Comparison of ENCODE assay signal across 8 cellular contexts in the genomic region with DNA sequence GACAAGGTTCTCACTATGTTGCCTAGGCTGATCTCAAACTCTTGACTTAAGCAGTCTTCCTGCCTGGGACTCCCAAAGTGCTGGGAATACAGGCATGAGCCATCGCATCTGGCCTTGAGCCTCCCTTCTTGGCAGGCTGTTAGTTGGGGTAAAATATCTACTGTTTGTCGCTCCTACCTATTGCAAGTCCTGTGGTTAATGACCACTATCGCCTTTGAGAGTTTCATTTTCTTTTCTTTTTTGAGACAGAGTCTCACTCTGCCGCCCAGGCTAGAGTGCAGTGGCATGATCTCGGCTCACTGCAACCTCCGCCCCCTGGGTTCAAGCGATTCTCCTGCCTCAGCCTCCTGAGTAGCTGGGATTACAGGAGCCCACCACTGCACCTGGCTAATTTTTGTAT.
A peak's percentile ranks its signal among the peaks of the same experiment; 100 is the strongest.
DNase-seq lines count a peak whose midpoint lies in the region; ATAC-seq, FAIRE-seq and TF ChIP-seq lines count a peak whose summit lies in the region.
"Not testable (repeated sequence)": the region's sequence is repeated elsewhere in the genome, so short reads cannot be mapped to it uniquely, and the experiment has no call there.

No MANE protein-coding gene starts in this region.

- H3K36me3 Mint-ChIP-seq in T-cell, result not testable (repeated sequence)

- H3K79me2 ChIP-seq in mammary epithelial cell (ENCODE audit: insufficient read depth, low read length), result not testable (repeated sequence)

- not testable (repeated sequence) for TF ChIP-seq CTCF in GM12865 (IDR thresholded peaks at IDR 0.05; ENCODE audit: insufficient read depth, low read depth, low read length, missing control alignments); mammary epithelial cell (conservative IDR thresholded peaks at IDR 0.05 in 1 of 2, IDR thresholded peaks at IDR 0.05 in 1 of 2; ENCODE audit: extremely low read depth in 1 of 2, insufficient read depth in 1 of 2, low read depth in 1 of 2, low read length in 2 of 2)

- not testable (repeated sequence) for FAIRE-seq in GM19239 (lab: Jason Lieb, UNC); small intestine (lab: Jason Lieb, UNC)

- peak overlapping the region; percentile 70 for H3K4me2 ChIP-seq in mammary epithelial cell (ENCODE audit: insufficient read depth, low read depth, low read length)

- not testable (repeated sequence) for H3K9ac ChIP-seq in mammary epithelial cell (ENCODE audit: insufficient read depth, low read length)

- H4K20me1 ChIP-seq in mammary epithelial cell (ENCODE audit: insufficient read depth, low read length), result not testable (repeated sequence)

- POLR2A ChIA-PET in T-cell (lab: Charles Lee), result not testable (repeated sequence)

- dilution Hi-C loops in mammary epithelial cell (cut with HindIII; ENCODE audit: low sequenced_read_pairs), result loop anchor here (5.0 kb wide), 2 partner anchors 41 to 69 kb away; no protein-coding TSS in a partner anchor

- peaks cover 9 to 32% (median 18%) of the 10 kb centered on the region in 3 donors for H3K4me1 Mint-ChIP-seq in T-cell

- not testable (repeated sequence) for H3K9me3 ChIP-seq in mammary epithelial cell (replicated peaks; ENCODE audit: insufficient read depth, low read length); small intestine (ENCODE audit: control insufficient read depth, low read depth)

- H2AFZ ChIP-seq in mammary epithelial cell (ENCODE audit: low read depth, low read length), result not testable (repeated sequence)

- 97% methylated on average over 6 of the region's 7 CpGs for WGBS in mammary epithelial cell (ENCODE audit: low coverage, missing lambda C conversion rate)
- 71 to 91% (median 83%) methylated on average over 7 of the region's 7 CpGs for WGBS in small intestine, 3 donors

- DNase-seq in GM12865 (ENCODE audit: low read depth) (peak; percentile 71), GM19239 (ENCODE audit: insufficient read length, low spot score) (peak; percentile 7)
- DNase-seq in T-cell, mammary epithelial cell, small intestine: not testable (repeated sequence)

- in situ Hi-C loops in mammary epithelial cell (cut with MboI; ENCODE audit: low sequenced_read_pairs in 2 of 2), result not testable (repeated sequence)

- H3K9me3 Mint-ChIP-seq in T-cell, result not testable (repeated sequence)

- not testable (repeated sequence) for H3K27me3 Mint-ChIP-seq in T-cell

- H3K36me3 ChIP-seq in mammary epithelial cell (ENCODE audit: insufficient read depth, low read length); small intestine (ENCODE audit: control insufficient read depth in 2 of 2, insufficient read depth in 2 of 2, low read length in 2 of 2): not testable (repeated sequence)

- not testable (repeated sequence) for H3K27me3 ChIP-seq in mammary epithelial cell (ENCODE audit: insufficient read depth, low read length); small intestine (ENCODE audit: control insufficient read depth in 2 of 2, insufficient read depth in 2 of 2, low read length in 2 of 2)

- H3K4me1 ChIP-seq in mammary epithelial cell (ENCODE audit: insufficient read depth, low read length), result peaks cover 36% of the 10 kb centered on the region
- H3K4me1 ChIP-seq in small intestine (ENCODE audit: control insufficient read depth in 2 of 2, insufficient read depth in 1 of 2, low read depth in 1 of 2, low read length in 1 of 2), result not testable (repeated sequence)

- not testable (repeated sequence) for H3K4me3 ChIP-seq in GM12865 (ENCODE audit: low read depth, low read length); mammary epithelial cell (replicated peaks in 1 of 3; ENCODE audit: insufficient read depth in 1 of 3, low read depth in 2 of 3, low read length in 3 of 3); small intestine (ENCODE audit: low read depth in 1 of 2, low read length in 2 of 2)

- H3K4me3 Mint-ChIP-seq in T-cell, result not testable (repeated sequence)

- CTCF ChIA-PET in T-cell (lab: Charles Lee), result interaction anchor here in 1 of 2 donors (1.2 kb wide), 1 partner anchor 29 kb away, joined by 5 read pairs; no protein-coding TSS in a partner anchor
- CTCF ChIA-PET in mammary epithelial cell (lab: Charles Lee; ENCODE audit: low non-redundant PET), result not testable (repeated sequence)

- BruUV-seq in mammary epithelial cell (replicated peaks; lab: Mats Ljungman, UMichigan), result not testable (repeated sequence)

- H3K27ac ChIP-seq in mammary epithelial cell (ENCODE audit: insufficient read depth, low read depth, low read length), result peak overlapping the region; percentile 95
- H3K27ac ChIP-seq in small intestine (ENCODE audit: low read depth in 1 of 2, low read length in 1 of 2), result peak overlapping the region; percentile 30 to 59

- ATAC-seq in GM21529 (IDR thresholded peaks at IDR 0.05; ENCODE audit: unreplicated experiment) (peak; percentile 65), HG02938 (IDR thresholded peaks at IDR 0.05; ENCODE audit: unreplicated experiment) (peak; percentile 75), HG03432 (IDR thresholded peaks at IDR 0.05; ENCODE audit: unreplicated experiment) (peak; percentile 75)
- not testable (repeated sequence) for ATAC-seq in T-cell (replicated peaks in 1 of 4)

- intact Hi-C loops in mammary epithelial cell (cut with micrococcal nuclease), result loop anchor here (1.0 to 2.0 kb wide), 3 partner anchors 15 to 65 kb away; no protein-coding TSS in a partner anchor

- peak overlapping the region; percentile 81 to 88 for H3K27ac Mint-ChIP-seq in T-cell
